ENCODE assay signal across 8 cellular contexts in genomic region chr2:38527338-38528007, GRCh38.
DNase-seq lines count a peak whose midpoint lies in the region; FAIRE-seq and TF ChIP-seq lines count a peak whose summit lies in the region.

No MANE protein-coding gene starts in this region.

- peaks cover 3% of the 10 kb centered on the region for H3F3A ChIP-seq in smooth muscle cell (ENCODE audit: low read depth)

- H3K36me3 ChIP-seq in HAP-1 (replicated peaks) (no peaks in the 10 kb centered on the region), smooth muscle cell (ENCODE audit: low read depth) (no peaks in the 10 kb centered on the region)

- H3K4me2 ChIP-seq in smooth muscle cell: peak overlapping the region; percentile 86

- TF ChIP-seq CTCF in VCaP (conservative IDR thresholded peaks at IDR 0.05) (no peak), smooth muscle cell (IDR thresholded peaks at IDR 0.05; ENCODE audit: borderline replicate concordance, insufficient read depth, poor library complexity, severe bottlenecking) (no peak)

- H3K27me3 ChIP-seq in HAP-1 (ENCODE audit: low read depth): no peaks in the 10 kb centered on the region
- no peaks in the 10 kb centered on the region for H3K27me3 ChIP-seq in smooth muscle cell (ENCODE audit: low read depth)

- DNase-seq in HAP-1 (ENCODE audit: low spot score in 2 of 2): peak in 1 of 2 experiments; percentile 44
- DNase-seq in frontal cortex (ENCODE audit: low spot score in 2 of 2): no peak
- DNase-seq in smooth muscle cell (lab: John Stamatoyannopoulos, UW; ENCODE audit: unreplicated experiment): no peak
- no peak for DNase-seq in NCI-H2171 treated with DMSO at 0.1 percent for 48 hours (lab: John Stamatoyannopoulos, UW)
- no peak for DNase-seq in KG1 (lab: John Stamatoyannopoulos, UW)
- no peak for DNase-seq in stimulated activated CD4-positive, alpha-beta T cell treated with anti-CD3 and anti-CD28 coated beads, Interleukin-2, amount 100 ng/mL, for 24 hours
- DNase-seq in KBM-7: no peak

- peak overlapping the region; percentile 76 for H2AFZ ChIP-seq in smooth muscle cell (ENCODE audit: low read depth)

- no peaks in the 10 kb centered on the region for H3K9me3 ChIP-seq in HAP-1
- H3K9me3 ChIP-seq in smooth muscle cell (replicated peaks; ENCODE audit: low read depth): no peaks in the 10 kb centered on the region

- peak overlapping the region; percentile 12 for H3K4me3 ChIP-seq in HAP-1
- H3K4me3 ChIP-seq in smooth muscle cell: peak overlapping the region; percentile 51

- in situ Hi-C loops in HAP-1 (cut with MboI; ENCODE audit: low sequenced_read_pairs): loop anchor here (25.0 kb wide), 1 partner anchor 210 kb away; no protein-coding TSS in a partner anchor
- in situ Hi-C loops in KBM-7 (cut with MboI; ENCODE audit: low pct_unique_long_range_greater_than_20kb, low sequenced_read_pairs): no loop called here

- H3K79me2 ChIP-seq in smooth muscle cell (ENCODE audit: low read depth): no peaks in the 10 kb centered on the region

- H3K27ac ChIP-seq in VCaP: peak overlapping the region; percentile 31
- H3K27ac ChIP-seq in smooth muscle cell (ENCODE audit: low read depth): peak overlapping the region; percentile 65

- 78% methylated on average over 5 of the region's 5 CpGs for WGBS in smooth muscle cell (ENCODE audit: low lambda C conversion rate)

- peaks cover 15% of the 10 kb centered on the region for H3K4me1 ChIP-seq in HAP-1
- H3K4me1 ChIP-seq in smooth muscle cell (ENCODE audit: low read depth): peaks cover 4% of the 10 kb centered on the region

- peak; percentile 23 for FAIRE-seq in frontal cortex (lab: Jason Lieb, UNC)

- peak overlapping the region; percentile 75 for H3K9ac ChIP-seq in smooth muscle cell (ENCODE audit: low read depth)

- H4K20me1 ChIP-seq in smooth muscle cell (ENCODE audit: low read depth): no peaks in the 10 kb centered on the region
